9 cellular contexts compared by ENCODE assay signal in genomic region chr2:68737717-68738116, GRCh38. TPM values are rescaled to one million over a fixed set of nuclear protein-coding genes. Genes with fewer than 3 reads are reported as not detected.
A peak's percentile ranks its signal among the peaks of the same experiment; 100 is the strongest.
DNase-seq lines count a peak whose midpoint lies in the region; ATAC-seq, FAIRE-seq and TF ChIP-seq lines count a peak whose summit lies in the region.
"Had no signal": no experiment of that assay in that cellular context is flagged by ENCODE, and none has a peak within 500 bp of the region (broad histone marks: within the 10 kb centered on the region; RNA-seq: fewer than 3 reads in every experiment).

No MANE protein-coding gene starts in this region.

- H3K4me1 ChIP-seq in psoas muscle: no peaks in the 10 kb centered on the region

- TF ChIP-seq CTCF in psoas muscle (IDR thresholded peaks at IDR 0.05): no peak

- peak overlapping the region; percentile 90 for H3K27ac Mint-ChIP-seq in T-helper 2 cell treated with Interferon-gamma antibody and Interleukin-4, amounts not matched to agents 5 μg/mL and 100 μg/mL, for 36 hours

- DNase-seq in T-helper 2 cell treated with Interferon-gamma antibody and Interleukin-4, amounts not matched to agents 5 μg/mL and 100 μg/mL, for 36 hours (ENCODE audit: low spot score): peak; percentile 64
- DNase-seq in mucosa of gallbladder (ENCODE audit: low spot score) (peak; percentile 11), GM19240 (ENCODE audit: insufficient read length, low spot score) (no peak), GOT3 (lab: John Stamatoyannopoulos, UW) (no peak), RCC 7860 (ENCODE audit: low spot score) (no peak), psoas muscle (no peak)
- DNase-seq: NCI-H446 treated with DMSO at 0.1 percent for 48 hours had no signal

- H3K4me3 ChIP-seq in GM08714 (ENCODE audit: low read length) (peak overlapping the region; percentile 13; the same call in 1 of the 2 replicates), psoas muscle (no peak overlapping the region)

- H3K27me3 Mint-ChIP-seq in T-helper 2 cell treated with Interferon-gamma antibody and Interleukin-4, amounts not matched to agents 5 μg/mL and 100 μg/mL, for 36 hours (ENCODE audit: low read depth): no peaks in the 10 kb centered on the region

- peaks cover 44% of the 10 kb centered on the region for H3K4me1 Mint-ChIP-seq in T-helper 2 cell treated with Interferon-gamma antibody and Interleukin-4, amounts not matched to agents 5 μg/mL and 100 μg/mL, for 36 hours (ENCODE audit: low read depth)

- 89 to 93% (median 90%) methylated on average over 1 of the region's 1 CpG for WGBS in psoas muscle, 3 donors

- no peaks in the 10 kb centered on the region for H3K9me3 ChIP-seq in psoas muscle

- H3K27ac ChIP-seq in psoas muscle: no peak overlapping the region

- H3K9me3 Mint-ChIP-seq in T-helper 2 cell treated with Interferon-gamma antibody and Interleukin-4, amounts not matched to agents 5 μg/mL and 100 μg/mL, for 36 hours: no peaks in the 10 kb centered on the region

- H3K27me3 ChIP-seq in psoas muscle (ENCODE audit: insufficient read depth in 3 of 3, low read length in 2 of 3): no peaks in the 10 kb centered on the region

- no peaks in the 10 kb centered on the region for H3K36me3 ChIP-seq in psoas muscle (ENCODE audit: insufficient read depth in 1 of 2, low read depth in 1 of 2)

- no peak overlapping the region for H3K4me3 Mint-ChIP-seq in T-helper 2 cell treated with Interferon-gamma antibody and Interleukin-4, amounts not matched to agents 5 μg/mL and 100 μg/mL, for 36 hours

- FAIRE-seq in RCC 7860 (lab: Jason Lieb, UNC): no peak

- intact Hi-C loops in psoas muscle (cut with DNase I): loop anchor here in 1 of 2 donors (1.0 kb wide), 1 partner anchor 27 kb away; no protein-coding TSS in a partner anchor

- peaks cover 43% of the 10 kb centered on the region for H3K36me3 Mint-ChIP-seq in T-helper 2 cell treated with Interferon-gamma antibody and Interleukin-4, amounts not matched to agents 5 μg/mL and 100 μg/mL, for 36 hours (ENCODE audit: low read depth)

- ATAC-seq in GM21529 (IDR thresholded peaks at IDR 0.05; ENCODE audit: unreplicated experiment) (peak; percentile 48), psoas muscle (no peak)

RNA-seq across cellular contexts. Expression of gene ARHGAP25, which starts 3.1 kb away (rescaled TPM):
- 12.6 TPM for total RNA-seq in mucosa of gallbladder
- total RNA-seq in psoas muscle: 1 to 10 TPM; 1.8 to 4.8 (median 2.2) TPM
- polyA plus RNA-seq in psoas muscle: 1 to 10 TPM; 1.1 to 1.9 (median 1.6) TPM

Comparison
In these comparisons a context has a peak if more than half of its experiments do, and no peak if none do; other contexts are left out.
1. DNase-seq: peak in T-helper 2 cell treated with Interferon-gamma antibody and Interleukin-4, amounts not matched to agents 5 μg/mL and 100 μg/mL, for 36 hours (single experiment) and mucosa of gallbladder (single experiment); none in GM19240 (single experiment), GOT3 (single experiment), RCC 7860 (single experiment) and psoas muscle (0 of 2).